ENCODE assay signal across 16 cellular contexts in genomic region chr4:144818136-144818535, GRCh38.
DNase-seq lines count a peak whose midpoint lies in the region; FAIRE-seq and TF ChIP-seq lines count a peak whose summit lies in the region.
"Had no signal": no experiment of that assay in that cellular context is flagged by ENCODE, and none has a peak within 500 bp of the region (broad histone marks: within the 10 kb centered on the region; RNA-seq: fewer than 3 reads in every experiment).

No MANE protein-coding gene starts in this region.

- no peak overlapping the region for H3K23ac ChIP-seq in trophoblast cell (ENCODE audit: low read length)

- H3K9me2 ChIP-seq in Karpas-422 (replicated peaks; ENCODE audit: insufficient read depth, low read length) = 0 out of 2 replicates have a peak, but pooled peaks cover 3% of the 10 kb centered on the region

- H3K9ac ChIP-seq in Karpas-422 (ENCODE audit: low read length) (no peak overlapping the region), trophoblast cell (ENCODE audit: low read length) (no peak overlapping the region)
- H3K9ac ChIP-seq: BLaER1 treated with 17β-estradiol and CSF1 and Interleukin-3, amounts not matched to agents 10 nM and 100 nM had no signal

- H3K4me1 Mint-ChIP-seq in Calu3 (ENCODE audit: low read depth, unreplicated experiment) = no peaks in the 10 kb centered on the region
- H3K4me1 Mint-ChIP-seq: CD4-positive, CD25-positive, alpha-beta regulatory T cell had no signal

- no CpG with 5 or more reads among the region's 3 CpGs for WGBS in trophoblast cell (ENCODE audit: extremely low coverage, insufficient coverage, insufficient read length)

- no peak overlapping the region for H3K4me3 ChIP-seq in Karpas-422 (ENCODE audit: low read length)
- H3K4me3 ChIP-seq in bronchial epithelial cell (ENCODE audit: low read depth, low read length) = no peak overlapping the region
- no peak overlapping the region for H3K4me3 ChIP-seq in trophoblast cell (ENCODE audit: low read depth, low read length)
- H3K4me3 ChIP-seq: BLaER1 treated with 17β-estradiol and CSF1 and Interleukin-3, amounts not matched to agents 10 nM and 100 nM; HAP-1 had no signal

- no peaks in the 10 kb centered on the region for H3K36me3 Mint-ChIP-seq in Calu3 (ENCODE audit: insufficient read depth, unreplicated experiment)
- H3K36me3 Mint-ChIP-seq: CD4-positive, CD25-positive, alpha-beta regulatory T cell had no signal

- no peak overlapping the region for H2AFZ ChIP-seq in Karpas-422 (ENCODE audit: low read length)
- no peak overlapping the region for H2AFZ ChIP-seq in trophoblast cell (ENCODE audit: insufficient read depth, low read length, poor library complexity)

- no peaks in the 10 kb centered on the region for H3K79me2 ChIP-seq in Karpas-422 (ENCODE audit: low read length)
- no peaks in the 10 kb centered on the region for H3K79me2 ChIP-seq in trophoblast cell (ENCODE audit: control insufficient read depth, insufficient read depth, low read length, poor library complexity)

- H3K4ac ChIP-seq in trophoblast cell (ENCODE audit: low read depth, low read length) = no peak overlapping the region

- H3K4me2 ChIP-seq in Karpas-422 (ENCODE audit: low read depth, low read length, poor library complexity, severe bottlenecking) (no peak overlapping the region), trophoblast cell (ENCODE audit: low read length) (no peak overlapping the region)
- H3K4me2 ChIP-seq: BLaER1 treated with 17β-estradiol and CSF1 and Interleukin-3, amounts not matched to agents 10 nM and 100 nM had no signal

- H4K12ac ChIP-seq in trophoblast cell (ENCODE audit: low read depth, low read length) = no peak overlapping the region

- TF ChIP-seq CTCF in Calu3 (IDR thresholded peaks at IDR 0.05; ENCODE audit: unreplicated experiment) (no peak), bronchial epithelial cell (IDR thresholded peaks at IDR 0.05; ENCODE audit: insufficient read depth, low read length, severe bottlenecking) (no peak)

- no peaks in the 10 kb centered on the region for H3K27me3 Mint-ChIP-seq in Calu3 (ENCODE audit: unreplicated experiment)
- H3K27me3 Mint-ChIP-seq: CD4-positive, CD25-positive, alpha-beta regulatory T cell had no signal

- H3K36me3 ChIP-seq in Karpas-422 (ENCODE audit: insufficient read depth, low read length) (no peaks in the 10 kb centered on the region), bronchial epithelial cell (ENCODE audit: control insufficient read depth, insufficient read depth, low read length) (no peaks in the 10 kb centered on the region), trophoblast cell (ENCODE audit: control insufficient read depth in 1 of 2, insufficient read depth in 2 of 2, low read length in 2 of 2) (no peaks in the 10 kb centered on the region)
- H3K36me3 ChIP-seq: BLaER1 treated with 17β-estradiol and CSF1 and Interleukin-3, amounts not matched to agents 10 nM and 100 nM; HAP-1 had no signal

- H4K91ac ChIP-seq in trophoblast cell (ENCODE audit: low read depth, low read length) = no peak overlapping the region

- H3K14ac ChIP-seq in trophoblast cell (ENCODE audit: low read length) = no peak overlapping the region

- H4K20me1 ChIP-seq in Karpas-422 (ENCODE audit: insufficient read depth, low read depth, low read length) = no peaks in the 10 kb centered on the region
- H4K20me1 ChIP-seq: BLaER1 treated with 17β-estradiol and CSF1 and Interleukin-3, amounts not matched to agents 10 nM and 100 nM had no signal

- no peak overlapping the region for H4K8ac ChIP-seq in trophoblast cell (ENCODE audit: low read depth, low read length)

- no peak for FAIRE-seq in bronchial epithelial cell (lab: Jason Lieb, UNC)
- FAIRE-seq: GM12891, H1, HepG2, HTR-8/SVneo had no signal

- no peak overlapping the region for H2AK5ac ChIP-seq in trophoblast cell (ENCODE audit: low read length)

- intact Hi-C loops in Calu3 (cut with micrococcal nuclease; ENCODE audit: unreplicated experiment) = no loop called here

- no peak overlapping the region for H2BK12ac ChIP-seq in trophoblast cell (ENCODE audit: low read length)

- DNase-seq in Calu3 (peak; percentile 5), Karpas-422 (peak; percentile 39), bronchial epithelial cell (ENCODE audit: low read depth) (peak; percentile 22), trophoblast cell (peak; percentile 50 to 76), NAMALWA (ENCODE audit: low spot score) (no peak), T-helper 2 cell (no peak), SHP77 treated with DMSO at 0.1 percent for 48 hours (lab: John Stamatoyannopoulos, UW) (no peak)
- DNase-seq: ACHN; CD4-positive, CD25-positive, alpha-beta regulatory T cell; DMS79 had no signal

- H3K4me1 ChIP-seq in Karpas-422 (ENCODE audit: low read length) (no peaks in the 10 kb centered on the region), trophoblast cell (ENCODE audit: control insufficient read depth in 1 of 2, insufficient read depth in 2 of 2, low read length in 2 of 2) (no peaks in the 10 kb centered on the region)
- H3K4me1 ChIP-seq: HAP-1 had no signal

- no peak overlapping the region for H2BK120ac ChIP-seq in trophoblast cell (ENCODE audit: insufficient read depth, low read length, poor library complexity)

- H3K9me3 Mint-ChIP-seq in Calu3 (ENCODE audit: low read depth, unreplicated experiment) = no peaks in the 10 kb centered on the region

- H3K27me3 ChIP-seq in Karpas-422 (ENCODE audit: low read length) (no peaks in the 10 kb centered on the region; the same call in 1 of the 2 replicates), bronchial epithelial cell (ENCODE audit: control insufficient read depth, insufficient read depth, low read length) (no peaks in the 10 kb centered on the region), trophoblast cell (ENCODE audit: insufficient read depth, low read length) (no peaks in the 10 kb centered on the region)
- H3K27me3 ChIP-seq: BLaER1 treated with 17β-estradiol and CSF1 and Interleukin-3, amounts not matched to agents 10 nM and 100 nM had no signal

- no peak overlapping the region for H3K27ac Mint-ChIP-seq in Calu3 (ENCODE audit: unreplicated experiment)
- H3K27ac Mint-ChIP-seq: CD4-positive, CD25-positive, alpha-beta regulatory T cell had no signal

- no peak overlapping the region for H3K18ac ChIP-seq in trophoblast cell (ENCODE audit: low read length)

- H3K79me1 ChIP-seq in trophoblast cell (ENCODE audit: low read length) = no peaks in the 10 kb centered on the region

- H3K27ac ChIP-seq in Karpas-422 (ENCODE audit: low read length) = no peak overlapping the region
- H3K27ac ChIP-seq in trophoblast cell (ENCODE audit: low read depth, low read length) = no peak overlapping the region
- H3K27ac ChIP-seq: BLaER1 treated with 17β-estradiol and CSF1 and Interleukin-3, amounts not matched to agents 10 nM and 100 nM had no signal

- BruUV-seq in Calu3 (replicated peaks; lab: Mats Ljungman, UMichigan) = no TSS peak

- CTCF ChIA-PET in Calu3 (lab: Charles Lee) = no interaction called here

- no peak overlapping the region for H3K4me3 Mint-ChIP-seq in Calu3 (ENCODE audit: low read depth, unreplicated experiment)
- H3K4me3 Mint-ChIP-seq: CD4-positive, CD25-positive, alpha-beta regulatory T cell had no signal

- H2BK5ac ChIP-seq in trophoblast cell (ENCODE audit: low read depth, low read length, poor library complexity) = no peak overlapping the region

- H3K9me3 ChIP-seq in Karpas-422 (ENCODE audit: low read length) (no peaks in the 10 kb centered on the region), trophoblast cell (ENCODE audit: insufficient read depth, low read depth, low read length) (no peaks in the 10 kb centered on the region)
- H3K9me3 ChIP-seq: HAP-1 had no signal

Comparison
In these comparisons a context has a peak if more than half of its experiments do, and no peak if none do; other contexts are left out.
1. DNase-seq: peak in Calu3 (single experiment), Karpas-422 (single experiment), bronchial epithelial cell (single experiment) and trophoblast cell (2 of 2); none in NAMALWA (single experiment), T-helper 2 cell (0 of 5) and SHP77 treated with DMSO at 0.1 percent for 48 hours (single experiment).